Comparison of ENCODE assay signal across 1 cellular context in genomic region chr5:41863871-41864486, GRCh38.
TF ChIP-seq lines count a peak whose summit lies in the region.

No MANE protein-coding gene starts in this region.

TF ChIP-seq in K562, 482 proteins besides CTCF, POLR2A, EP300 and RAD21 (continued from another document):
- TF ChIP-seq, protein P1, sequence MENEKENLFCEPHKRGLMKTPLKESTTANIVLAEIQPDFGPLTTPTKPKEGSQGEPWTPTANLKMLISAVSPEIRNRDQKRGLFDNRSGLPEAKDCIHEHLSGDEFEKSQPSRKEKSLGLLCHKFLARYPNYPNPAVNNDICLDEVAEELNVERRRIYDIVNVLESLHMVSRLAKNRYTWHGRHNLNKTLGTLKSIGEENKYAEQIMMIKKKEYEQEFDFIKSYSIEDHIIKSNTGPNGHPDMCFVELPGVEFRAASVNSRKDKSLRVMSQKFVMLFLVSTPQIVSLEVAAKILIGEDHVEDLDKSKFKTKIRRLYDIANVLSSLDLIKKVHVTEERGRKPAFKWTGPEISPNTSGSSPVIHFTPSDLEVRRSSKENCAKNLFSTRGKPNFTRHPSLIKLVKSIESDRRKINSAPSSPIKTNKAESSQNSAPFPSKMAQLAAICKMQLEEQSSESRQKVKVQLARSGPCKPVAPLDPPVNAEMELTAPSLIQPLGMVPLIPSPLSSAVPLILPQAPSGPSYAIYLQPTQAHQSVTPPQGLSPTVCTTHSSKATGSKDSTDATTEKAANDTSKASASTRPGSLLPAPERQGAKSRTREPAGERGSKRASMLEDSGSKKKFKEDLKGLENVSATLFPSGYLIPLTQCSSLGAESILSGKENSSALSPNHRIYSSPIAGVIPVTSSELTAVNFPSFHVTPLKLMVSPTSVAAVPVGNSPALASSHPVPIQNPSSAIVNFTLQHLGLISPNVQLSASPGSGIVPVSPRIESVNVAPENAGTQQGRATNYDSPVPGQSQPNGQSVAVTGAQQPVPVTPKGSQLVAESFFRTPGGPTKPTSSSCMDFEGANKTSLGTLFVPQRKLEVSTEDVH (IDR thresholded peaks at IDR 0.05; ENCODE audit: low read depth, partially characterized antibody), result no peak
- TF ChIP-seq, protein P2, sequence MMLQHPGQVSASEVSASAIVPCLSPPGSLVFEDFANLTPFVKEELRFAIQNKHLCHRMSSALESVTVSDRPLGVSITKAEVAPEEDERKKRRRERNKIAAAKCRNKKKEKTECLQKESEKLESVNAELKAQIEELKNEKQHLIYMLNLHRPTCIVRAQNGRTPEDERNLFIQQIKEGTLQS (IDR thresholded peaks at IDR 0.05), result peak; percentile 36; the same call in 1 of the 2 replicates
- TF ChIP-seq, protein P2 (CRISPR knock-in tag; conservative IDR thresholded peaks at IDR 0.05), result no peak
- no peak for TF ChIP-seq ZNF124 (CRISPR knock-in tag; IDR thresholded peaks at IDR 0.05)
- TF ChIP-seq HNRNPK (IDR thresholded peaks at IDR 0.05; ENCODE audit: low read depth, low read length, poor library complexity, severe bottlenecking), result no peak
- TF ChIP-seq JUND (IDR thresholded peaks at IDR 0.05; ENCODE audit: borderline replicate concordance, low read depth, low read length), result peak; percentile 44; the same call in 1 of the 2 replicates
- TF ChIP-seq JUND (tag; IDR thresholded peaks at IDR 0.05; ENCODE audit: borderline replicate concordance, low read depth, low read length), result no peak
- TF ChIP-seq, protein P3, sequence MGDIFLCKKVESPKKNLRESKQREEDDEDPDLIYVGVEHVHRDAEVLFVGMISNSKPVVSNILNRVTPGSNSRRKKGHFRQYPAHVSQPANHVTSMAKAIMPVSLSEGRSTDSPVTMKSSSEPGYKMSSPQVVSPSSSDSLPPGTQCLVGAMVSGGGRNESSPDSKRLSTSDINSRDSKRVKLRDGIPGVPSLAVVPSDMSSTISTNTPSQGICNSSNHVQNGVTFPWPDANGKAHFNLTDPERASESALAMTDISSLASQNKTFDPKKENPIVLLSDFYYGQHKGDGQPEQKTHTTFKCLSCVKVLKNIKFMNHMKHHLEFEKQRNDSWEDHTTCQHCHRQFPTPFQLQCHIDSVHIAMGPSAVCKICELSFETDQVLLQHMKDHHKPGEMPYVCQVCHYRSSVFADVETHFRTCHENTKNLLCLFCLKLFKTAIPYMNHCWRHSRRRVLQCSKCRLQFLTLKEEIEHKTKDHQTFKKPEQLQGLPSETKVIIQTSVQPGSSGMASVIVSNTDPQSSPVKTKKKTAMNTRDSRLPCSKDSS (IDR thresholded peaks at IDR 0.05; ENCODE audit: low read depth, partially characterized antibody), result no peak
- no peak for TF ChIP-seq SMAD3 (CRISPR knock-in tag; conservative IDR thresholded peaks at IDR 0.05)
- TF ChIP-seq MYBL2 (IDR thresholded peaks at IDR 0.05; ENCODE audit: low read depth), result no peak
- no peak for TF ChIP-seq MYBL2 (CRISPR knock-in tag; IDR thresholded peaks at IDR 0.05; ENCODE audit: borderline replicate concordance)
- no peak for TF ChIP-seq MIER1 (IDR thresholded peaks at IDR 0.05; ENCODE audit: low read depth)
- TF ChIP-seq, protein P4, sequence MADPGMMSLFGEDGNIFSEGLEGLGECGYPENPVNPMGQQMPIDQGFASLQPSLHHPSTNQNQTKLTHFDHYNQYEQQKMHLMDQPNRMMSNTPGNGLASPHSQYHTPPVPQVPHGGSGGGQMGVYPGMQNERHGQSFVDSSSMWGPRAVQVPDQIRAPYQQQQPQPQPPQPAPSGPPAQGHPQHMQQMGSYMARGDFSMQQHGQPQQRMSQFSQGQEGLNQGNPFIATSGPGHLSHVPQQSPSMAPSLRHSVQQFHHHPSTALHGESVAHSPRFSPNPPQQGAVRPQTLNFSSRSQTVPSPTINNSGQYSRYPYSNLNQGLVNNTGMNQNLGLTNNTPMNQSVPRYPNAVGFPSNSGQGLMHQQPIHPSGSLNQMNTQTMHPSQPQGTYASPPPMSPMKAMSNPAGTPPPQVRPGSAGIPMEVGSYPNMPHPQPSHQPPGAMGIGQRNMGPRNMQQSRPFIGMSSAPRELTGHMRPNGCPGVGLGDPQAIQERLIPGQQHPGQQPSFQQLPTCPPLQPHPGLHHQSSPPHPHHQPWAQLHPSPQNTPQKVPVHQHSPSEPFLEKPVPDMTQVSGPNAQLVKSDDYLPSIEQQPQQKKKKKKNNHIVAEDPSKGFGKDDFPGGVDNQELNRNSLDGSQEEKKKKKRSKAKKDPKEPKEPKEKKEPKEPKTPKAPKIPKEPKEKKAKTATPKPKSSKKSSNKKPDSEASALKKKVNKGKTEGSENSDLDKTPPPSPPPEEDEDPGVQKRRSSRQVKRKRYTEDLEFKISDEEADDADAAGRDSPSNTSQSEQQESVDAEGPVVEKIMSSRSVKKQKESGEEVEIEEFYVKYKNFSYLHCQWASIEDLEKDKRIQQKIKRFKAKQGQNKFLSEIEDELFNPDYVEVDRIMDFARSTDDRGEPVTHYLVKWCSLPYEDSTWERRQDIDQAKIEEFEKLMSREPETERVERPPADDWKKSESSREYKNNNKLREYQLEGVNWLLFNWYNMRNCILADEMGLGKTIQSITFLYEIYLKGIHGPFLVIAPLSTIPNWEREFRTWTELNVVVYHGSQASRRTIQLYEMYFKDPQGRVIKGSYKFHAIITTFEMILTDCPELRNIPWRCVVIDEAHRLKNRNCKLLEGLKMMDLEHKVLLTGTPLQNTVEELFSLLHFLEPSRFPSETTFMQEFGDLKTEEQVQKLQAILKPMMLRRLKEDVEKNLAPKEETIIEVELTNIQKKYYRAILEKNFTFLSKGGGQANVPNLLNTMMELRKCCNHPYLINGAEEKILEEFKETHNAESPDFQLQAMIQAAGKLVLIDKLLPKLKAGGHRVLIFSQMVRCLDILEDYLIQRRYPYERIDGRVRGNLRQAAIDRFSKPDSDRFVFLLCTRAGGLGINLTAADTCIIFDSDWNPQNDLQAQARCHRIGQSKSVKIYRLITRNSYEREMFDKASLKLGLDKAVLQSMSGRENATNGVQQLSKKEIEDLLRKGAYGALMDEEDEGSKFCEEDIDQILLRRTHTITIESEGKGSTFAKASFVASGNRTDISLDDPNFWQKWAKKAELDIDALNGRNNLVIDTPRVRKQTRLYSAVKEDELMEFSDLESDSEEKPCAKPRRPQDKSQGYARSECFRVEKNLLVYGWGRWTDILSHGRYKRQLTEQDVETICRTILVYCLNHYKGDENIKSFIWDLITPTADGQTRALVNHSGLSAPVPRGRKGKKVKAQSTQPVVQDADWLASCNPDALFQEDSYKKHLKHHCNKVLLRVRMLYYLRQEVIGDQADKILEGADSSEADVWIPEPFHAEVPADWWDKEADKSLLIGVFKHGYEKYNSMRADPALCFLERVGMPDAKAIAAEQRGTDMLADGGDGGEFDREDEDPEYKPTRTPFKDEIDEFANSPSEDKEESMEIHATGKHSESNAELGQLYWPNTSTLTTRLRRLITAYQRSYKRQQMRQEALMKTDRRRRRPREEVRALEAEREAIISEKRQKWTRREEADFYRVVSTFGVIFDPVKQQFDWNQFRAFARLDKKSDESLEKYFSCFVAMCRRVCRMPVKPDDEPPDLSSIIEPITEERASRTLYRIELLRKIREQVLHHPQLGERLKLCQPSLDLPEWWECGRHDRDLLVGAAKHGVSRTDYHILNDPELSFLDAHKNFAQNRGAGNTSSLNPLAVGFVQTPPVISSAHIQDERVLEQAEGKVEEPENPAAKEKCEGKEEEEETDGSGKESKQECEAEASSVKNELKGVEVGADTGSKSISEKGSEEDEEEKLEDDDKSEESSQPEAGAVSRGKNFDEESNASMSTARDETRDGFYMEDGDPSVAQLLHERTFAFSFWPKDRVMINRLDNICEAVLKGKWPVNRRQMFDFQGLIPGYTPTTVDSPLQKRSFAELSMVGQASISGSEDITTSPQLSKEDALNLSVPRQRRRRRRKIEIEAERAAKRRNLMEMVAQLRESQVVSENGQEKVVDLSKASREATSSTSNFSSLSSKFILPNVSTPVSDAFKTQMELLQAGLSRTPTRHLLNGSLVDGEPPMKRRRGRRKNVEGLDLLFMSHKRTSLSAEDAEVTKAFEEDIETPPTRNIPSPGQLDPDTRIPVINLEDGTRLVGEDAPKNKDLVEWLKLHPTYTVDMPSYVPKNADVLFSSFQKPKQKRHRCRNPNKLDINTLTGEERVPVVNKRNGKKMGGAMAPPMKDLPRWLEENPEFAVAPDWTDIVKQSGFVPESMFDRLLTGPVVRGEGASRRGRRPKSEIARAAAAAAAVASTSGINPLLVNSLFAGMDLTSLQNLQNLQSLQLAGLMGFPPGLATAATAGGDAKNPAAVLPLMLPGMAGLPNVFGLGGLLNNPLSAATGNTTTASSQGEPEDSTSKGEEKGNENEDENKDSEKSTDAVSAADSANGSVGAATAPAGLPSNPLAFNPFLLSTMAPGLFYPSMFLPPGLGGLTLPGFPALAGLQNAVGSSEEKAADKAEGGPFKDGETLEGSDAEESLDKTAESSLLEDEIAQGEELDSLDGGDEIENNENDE (IDR thresholded peaks at IDR 0.05; ENCODE audit: low read depth, low read length), result no peak
- TF ChIP-seq, protein P5, sequence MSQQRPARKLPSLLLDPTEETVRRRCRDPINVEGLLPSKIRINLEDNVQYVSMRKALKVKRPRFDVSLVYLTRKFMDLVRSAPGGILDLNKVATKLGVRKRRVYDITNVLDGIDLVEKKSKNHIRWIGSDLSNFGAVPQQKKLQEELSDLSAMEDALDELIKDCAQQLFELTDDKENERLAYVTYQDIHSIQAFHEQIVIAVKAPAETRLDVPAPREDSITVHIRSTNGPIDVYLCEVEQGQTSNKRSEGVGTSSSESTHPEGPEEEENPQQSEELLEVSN (IDR thresholded peaks at IDR 0.05; ENCODE audit: borderline replicate concordance in 1 of 2, extremely low read depth in 1 of 2, insufficient read depth in 1 of 2, insufficient read length in 1 of 2, low read depth in 1 of 2, low read length in 1 of 2, poor library complexity in 1 of 2, severe bottlenecking in 1 of 2), result no peak
- no peak for TF ChIP-seq ZNF766 (CRISPR knock-in tag; conservative IDR thresholded peaks at IDR 0.05)
- TF ChIP-seq, protein P6, sequence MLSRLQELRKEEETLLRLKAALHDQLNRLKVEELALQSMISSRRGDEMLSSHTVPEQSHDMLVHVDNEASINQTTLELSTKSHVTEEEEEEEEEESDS (CRISPR knock-in tag; IDR thresholded peaks at IDR 0.05), result no peak
- TF ChIP-seq CXXC5 (CRISPR knock-in tag; IDR thresholded peaks at IDR 0.05), result no peak
- no peak for TF ChIP-seq ZNF780A (CRISPR knock-in tag; IDR thresholded peaks at IDR 0.05)
- TF ChIP-seq FOSL1 (tag; conservative IDR thresholded peaks at IDR 0.05), result 0 out of 2 replicates have a peak, but pooled peaks have one; percentile 18
- TF ChIP-seq, protein P7, sequence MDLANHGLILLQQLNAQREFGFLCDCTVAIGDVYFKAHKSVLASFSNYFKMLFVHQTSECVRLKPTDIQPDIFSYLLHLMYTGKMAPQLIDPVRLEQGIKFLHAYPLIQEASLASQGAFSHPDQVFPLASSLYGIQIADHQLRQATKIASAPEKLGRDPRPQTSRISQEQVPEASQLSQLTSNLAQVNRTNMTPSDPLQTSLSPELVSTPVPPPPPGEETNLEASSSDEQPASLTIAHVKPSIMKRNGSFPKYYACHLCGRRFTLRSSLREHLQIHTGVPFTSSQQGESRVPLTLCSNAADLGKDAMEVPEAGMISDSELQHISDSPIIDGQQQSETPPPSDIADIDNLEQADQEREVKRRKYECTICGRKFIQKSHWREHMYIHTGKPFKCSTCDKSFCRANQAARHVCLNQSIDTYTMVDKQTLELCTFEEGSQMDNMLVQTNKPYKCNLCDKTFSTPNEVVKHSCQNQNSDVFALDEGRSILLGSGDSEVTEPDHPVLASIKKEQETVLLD (IDR thresholded peaks at IDR 0.05), result no peak
- TF ChIP-seq, protein P8, sequence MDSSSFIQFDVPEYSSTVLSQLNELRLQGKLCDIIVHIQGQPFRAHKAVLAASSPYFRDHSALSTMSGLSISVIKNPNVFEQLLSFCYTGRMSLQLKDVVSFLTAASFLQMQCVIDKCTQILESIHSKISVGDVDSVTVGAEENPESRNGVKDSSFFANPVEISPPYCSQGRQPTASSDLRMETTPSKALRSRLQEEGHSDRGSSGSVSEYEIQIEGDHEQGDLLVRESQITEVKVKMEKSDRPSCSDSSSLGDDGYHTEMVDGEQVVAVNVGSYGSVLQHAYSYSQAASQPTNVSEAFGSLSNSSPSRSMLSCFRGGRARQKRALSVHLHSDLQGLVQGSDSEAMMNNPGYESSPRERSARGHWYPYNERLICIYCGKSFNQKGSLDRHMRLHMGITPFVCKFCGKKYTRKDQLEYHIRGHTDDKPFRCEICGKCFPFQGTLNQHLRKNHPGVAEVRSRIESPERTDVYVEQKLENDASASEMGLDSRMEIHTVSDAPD (CRISPR knock-in tag; IDR thresholded peaks at IDR 0.05), result no peak
- TF ChIP-seq ZNF778 (CRISPR knock-in tag; IDR thresholded peaks at IDR 0.05), result no peak
- peak; percentile 97 for TF ChIP-seq PRDM10 (IDR thresholded peaks at IDR 0.05; ENCODE audit: partially characterized antibody)
- TF ChIP-seq, protein P9, sequence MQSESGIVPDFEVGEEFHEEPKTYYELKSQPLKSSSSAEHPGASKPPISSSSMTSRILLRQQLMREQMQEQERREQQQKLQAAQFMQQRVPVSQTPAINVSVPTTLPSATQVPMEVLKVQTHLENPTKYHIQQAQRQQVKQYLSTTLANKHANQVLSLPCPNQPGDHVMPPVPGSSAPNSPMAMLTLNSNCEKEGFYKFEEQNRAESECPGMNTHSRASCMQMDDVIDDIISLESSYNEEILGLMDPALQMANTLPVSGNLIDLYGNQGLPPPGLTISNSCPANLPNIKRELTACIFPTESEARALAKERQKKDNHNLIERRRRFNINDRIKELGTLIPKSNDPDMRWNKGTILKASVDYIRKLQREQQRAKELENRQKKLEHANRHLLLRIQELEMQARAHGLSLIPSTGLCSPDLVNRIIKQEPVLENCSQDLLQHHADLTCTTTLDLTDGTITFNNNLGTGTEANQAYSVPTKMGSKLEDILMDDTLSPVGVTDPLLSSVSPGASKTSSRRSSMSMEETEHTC (IDR thresholded peaks at IDR 0.05), result no peak
